Comparison of ENCODE assay signal across 14 cellular contexts in the genomic region with DNA sequence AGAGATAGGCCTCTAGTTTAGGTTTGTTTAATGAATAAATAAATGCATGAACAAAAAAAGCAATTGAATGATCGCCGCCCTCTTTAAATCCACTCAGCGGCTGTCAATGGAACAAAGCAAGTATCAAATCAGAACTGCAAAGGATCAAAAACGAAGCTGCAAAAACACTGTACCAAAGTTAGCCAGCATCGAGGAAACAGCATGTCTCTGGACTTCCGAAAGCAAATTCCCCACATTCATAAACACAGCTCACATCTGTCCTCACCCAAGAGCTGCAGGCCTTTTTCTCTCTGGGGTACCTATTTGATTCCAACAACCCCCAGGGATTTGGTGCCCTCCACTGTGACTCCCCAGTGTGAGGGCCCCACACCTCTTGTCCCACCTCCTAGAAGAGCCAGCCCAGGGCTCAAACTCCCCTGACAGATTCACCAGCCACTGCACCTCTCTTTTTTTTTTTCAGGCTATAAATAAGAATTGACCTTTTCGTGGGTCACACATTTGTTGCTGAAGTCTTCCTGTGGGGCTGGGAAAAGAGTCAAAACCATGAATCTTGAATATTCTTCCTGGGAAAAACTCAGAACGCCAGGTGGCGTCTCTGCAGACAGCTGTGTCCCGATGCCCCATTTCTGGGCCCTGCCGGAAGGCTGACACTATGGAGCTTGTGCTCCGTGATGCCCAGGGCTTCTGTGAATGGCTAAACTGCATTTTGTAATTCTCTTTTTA. TPM values are rescaled to one million over a fixed set of nuclear protein-coding genes. Genes with fewer than 3 reads are reported as not detected.
DNase-seq lines count a peak whose midpoint lies in the region; ATAC-seq, FAIRE-seq and TF ChIP-seq lines count a peak whose summit lies in the region.
"Had no signal": no experiment of that assay in that cellular context is flagged by ENCODE, and none has a peak within 500 bp of the region (broad histone marks: within the 10 kb centered on the region; RNA-seq: fewer than 3 reads in every experiment).

No MANE protein-coding gene starts in this region.

- H3K4me3 ChIP-seq in K562 (no peak overlapping the region), Caco-2 (ENCODE audit: low read depth, low read length) (no peak overlapping the region), brain microvascular endothelial cell (ENCODE audit: low read depth, low read length) (no peak overlapping the region)
- H3K4me3 ChIP-seq: colonic mucosa had no signal

- H3K4me1 ChIP-seq in K562 (replicated peaks in 1 of 2; ENCODE audit: control insufficient read depth in 2 of 2, insufficient read depth in 2 of 2, low read length in 2 of 2): no peaks in the 10 kb centered on the region; a peak in 1 of 5 replicates
- H3K4me1 ChIP-seq in Caco-2: peaks cover 13% of the 10 kb centered on the region; the same call in 1 of the 2 replicates
- H3K4me1 ChIP-seq: colonic mucosa had no signal

- WGBS in K562 (ENCODE audit: insufficient coverage, low coverage, missing lambda C conversion rate): 1% methylated on average over 12 of the region's 12 CpGs

- CTCF ChIA-PET in K562 (lab: Yijun Ruan, JAX; ENCODE audit: low intra/inter-chr PET ratio) (interaction anchor here (1.6 kb wide), 1 partner anchor 75 kb away, joined by 5 read pairs; no protein-coding TSS in a partner anchor), Caco-2 (lab: Charles Lee) (interaction anchor here (0.7 to 1.2 kb wide), 2 partner anchors 28 to 97 kb away, joined by 3 to 4 read pairs; no protein-coding TSS in a partner anchor)

- no peak overlapping the region for H3K27ac Mint-ChIP-seq in Caco-2 (ENCODE audit: unreplicated experiment)

- TF ChIP-seq RAD21 in K562 (CRISPR knock-in tag; conservative IDR thresholded peaks at IDR 0.05 in 1 of 2, IDR thresholded peaks at IDR 0.05 in 1 of 2): 0 out of 4 replicates have a peak, but pooled peaks of 1 of the 2 experiments have one; percentile 14

- no peak overlapping the region for H3K4me3 Mint-ChIP-seq in Caco-2 (ENCODE audit: unreplicated experiment)

- H3K36me3 ChIP-seq in K562 (ENCODE audit: control insufficient read depth, insufficient read depth, low read length): no peaks in the 10 kb centered on the region
- H3K36me3 ChIP-seq in Caco-2 (ENCODE audit: control insufficient read depth, insufficient read depth, low read length): peaks cover 1% of the 10 kb centered on the region; the same call in 1 of the 2 replicates
- no peaks in the 10 kb centered on the region for H3K36me3 ChIP-seq in brain microvascular endothelial cell (replicated peaks)
- H3K36me3 ChIP-seq: colonic mucosa had no signal

- H3K4me1 Mint-ChIP-seq in Caco-2 (ENCODE audit: low read depth, unreplicated experiment): peaks cover 11% of the 10 kb centered on the region

- no peak for FAIRE-seq in K562 (lab: Jason Lieb, UNC)

- H3K9me3 ChIP-seq in K562 (replicated peaks; ENCODE audit: control insufficient read depth, insufficient read depth, low read depth, low read length): no peaks in the 10 kb centered on the region
- H3K9me3 ChIP-seq in Caco-2: no peaks in the 10 kb centered on the region
- H3K9me3 ChIP-seq: colonic mucosa had no signal

- ATAC-seq in K562: no peak
- ATAC-seq: stimulated activated naive CD8-positive, alpha-beta T cell treated with anti-CD3 and anti-CD28 coated beads, Interleukin-15, Interleukin-2, amounts not matched to agents 100 U/mL and 50 U/mL, for 24 hours had no signal

- H4K20me1 ChIP-seq in K562 (replicated peaks; ENCODE audit: control insufficient read depth, insufficient read depth, low read length): no peaks in the 10 kb centered on the region

- H3K27me3 ChIP-seq in K562 (ENCODE audit: control insufficient read depth in 2 of 2, insufficient read depth in 2 of 2, low read length in 2 of 2) (peaks cover 0 to 24% of the 10 kb centered on the region in 2 experiments; a peak in 1 of 5 replicates), Caco-2 (replicated peaks; ENCODE audit: control insufficient read depth, insufficient read depth, low read length) (no peaks in the 10 kb centered on the region), brain microvascular endothelial cell (replicated peaks) (no peaks in the 10 kb centered on the region)
- H3K27me3 ChIP-seq: colonic mucosa had no signal

- H3K27me3 Mint-ChIP-seq in Caco-2 (ENCODE audit: insufficient read depth, unreplicated experiment): no peaks in the 10 kb centered on the region

- POLR2A ChIA-PET in K562 (lab: Yijun Ruan, JAX) (no interaction called here), Caco-2 (lab: Charles Lee) (interaction anchor here (0.6 kb wide), 1 partner anchor 52 kb away, joined by 3 read pairs; no protein-coding TSS in a partner anchor)

- no peak overlapping the region for H3K4me2 ChIP-seq in K562 (ENCODE audit: insufficient read depth, low read length)

- peak; percentile 20 for TF ChIP-seq CTCF in GM13977 (IDR thresholded peaks at IDR 0.05; ENCODE audit: extremely low read depth, insufficient read depth, missing control alignments)
- TF ChIP-seq CTCF in K562 (IDR thresholded peaks at IDR 0.05 in 2 of 3, conservative IDR thresholded peaks at IDR 0.05 in 1 of 3; ENCODE audit: insufficient read depth in 2 of 3, low read depth in 1 of 3, low read length in 3 of 3): peak; percentile 17 to 30 (median 24); a peak in 3 of 6 replicates
- TF ChIP-seq CTCF in Caco-2 (IDR thresholded peaks at IDR 0.05; ENCODE audit: insufficient read depth in 1 of 2, low read depth in 1 of 2, low read length in 1 of 2, severe bottlenecking in 1 of 2, unreplicated experiment in 1 of 2): peak in 1 of 2 experiments; percentile 34
- no peak for TF ChIP-seq CTCF in brain microvascular endothelial cell (IDR thresholded peaks at IDR 0.05; ENCODE audit: low read depth, low read length, missing control alignments)

- H3K27ac ChIP-seq in K562 (ENCODE audit: extremely low read depth, low read depth, low read length) (no peak overlapping the region), brain microvascular endothelial cell (no peak overlapping the region)
- H3K27ac ChIP-seq: colonic mucosa had no signal

- in situ Hi-C loops in GM13977 (cut with MboI; ENCODE audit: low pct_unique_long_range_greater_than_20kb, low sequenced_read_pairs, unreplicated experiment): loop anchor here (25.0 kb wide), 1 partner anchor 472 kb away; no protein-coding TSS in a partner anchor
- in situ Hi-C loops in K562 (cut with MboI): loop anchor here (25.0 kb wide), 1 partner anchor 97 kb away; no protein-coding TSS in a partner anchor
- in situ Hi-C loops in brain microvascular endothelial cell (cut with HindIII; ENCODE audit: low pct_ligation_motif_present, low sequenced_read_pairs): loop anchor here (25.0 kb wide), 2 partner anchors 97 to 472 kb away; no protein-coding TSS in a partner anchor

- intact Hi-C loops in K562 (cut with micrococcal nuclease) (loop anchor here (2.0 kb wide), 1 partner anchor 74 kb away; no protein-coding TSS in a partner anchor), posterior cingulate gyrus (cut with DNase I) (loop anchor here (5.0 kb wide), 1 partner anchor 52 kb away; a partner anchor contains a TSS), Caco-2 (cut with micrococcal nuclease; ENCODE audit: unreplicated experiment) (no loop called here)

- TF ChIP-seq EP300 in K562 (IDR thresholded peaks at IDR 0.05; ENCODE audit: low read length): no peak

- no peaks in the 10 kb centered on the region for H3K79me2 ChIP-seq in K562 (ENCODE audit: control insufficient read depth, insufficient read depth, low read length)

- no peaks in the 10 kb centered on the region for H3K9me3 Mint-ChIP-seq in Caco-2 (ENCODE audit: unreplicated experiment)

- peaks cover 15% of the 10 kb centered on the region for H3K36me3 Mint-ChIP-seq in Caco-2 (ENCODE audit: insufficient read depth, unreplicated experiment)

- TF ChIP-seq POLR2A in K562 (conservative IDR thresholded peaks at IDR 0.05): no peak

- no peak overlapping the region for H3K9ac ChIP-seq in K562 (ENCODE audit: insufficient read depth in 1 of 2, low read depth in 2 of 2, low read length in 2 of 2)

- DNase-seq in GM13977 (ENCODE audit: low spot score) (no peak), K562 (ENCODE audit: extremely low read depth in 1 of 4, low spot score in 3 of 4) (peak in 2 of 4 experiments; percentile 14 to 17), hepatic stellate cell (ENCODE audit: low spot score) (peak; percentile 64), posterior cingulate gyrus (peak; percentile 49 to 94 (median 71)), Caco-2 (no peak), NCI-H510A (lab: John Stamatoyannopoulos, UW) (no peak), brain microvascular endothelial cell (no peak), foreskin melanocyte (no peak)
- DNase-seq: colonic mucosa; islet precursor cell; NCI-H2081; SIG-M5; stimulated activated naive CD8-positive, alpha-beta T cell treated with anti-CD3 and anti-CD28 coated beads, Interleukin-15, Interleukin-2, amounts not matched to agents 100 U/mL and 50 U/mL, for 24 hours had no signal

- no peaks in the 10 kb centered on the region for H3K9me1 ChIP-seq in K562 (ENCODE audit: control insufficient read depth, insufficient read depth, low read length)

- H2AFZ ChIP-seq in K562 (ENCODE audit: low read depth, low read length): no peak overlapping the region

- no TSS peak for BruUV-seq in K562 (replicated peaks; lab: Mats Ljungman, UMichigan)
- no TSS peak for BruUV-seq in Caco-2 (replicated peaks; lab: Mats Ljungman, UMichigan)

RNA-seq across cellular contexts. Expression of a gene that starts 51.8 kb away (rescaled TPM):
- total RNA-seq in K562 (2011; cell fraction: chromatin; rRNA removed; ENCODE audit: low replicate concordance): 0.55 and 0.65 TPM in 2 replicates
- 0.33 and 0.66 TPM in 2 replicates for total RNA-seq in K562 (2011; cell fraction: nucleolus; rRNA removed)
- total RNA-seq in K562 (2011; cell fraction: nucleoplasm; rRNA removed): 0.38 TPM in 1 of 2 replicates, not detected in the other
- total RNA-seq in K562 (2014; rRNA removed) (0.04 TPM in 1 of 2 replicates, not detected in the other), K562 (2014; rRNA removed; fragmentation: Illumina TruSeq; extraction: Trizol) (0.04 TPM in 1 of 2 replicates, not detected in the other), K562 (2015; rRNA removed; fragmentation: Illumina TruSeq; extraction: Trizol) (0.11 TPM in 1 of 2 replicates, not detected in the other), K562 (2021) (0.09 and 0.29 TPM in 2 replicates), Caco-2 (2022) (22.9 and 27.0 TPM in 2 replicates)
- polyA plus RNA-seq in K562 (2011; rRNA removed) (0.07 and 0.18 TPM in 2 replicates), K562 (2014; fragmentation: Illumina TruSeq; extraction: Trizol) (0.03 TPM in 1 of 2 replicates, not detected in the other), K562 (2014; fragmentation: Nextera tagmentation; extraction: Ambion mirVana) (under 1 TPM in 1 of 2 experiments, not detected in 1; 0.01 TPM), K562 (2014; rRNA removed) (0.08 TPM in 1 of 2 replicates, not detected in the other)
- polyA plus RNA-seq in K562 (2011; cell fraction: cytosol; rRNA removed): 0.01 TPM in 2 replicates
- polyA plus RNA-seq in K562 (2011; cell fraction: nucleus; rRNA removed): 0.10 and 0.52 TPM in 2 replicates
- polyA plus RNA-seq in K562 (2012): 0.07 and 0.08 TPM in 2 replicates
- polyA minus RNA-seq in K562 (2011; rRNA and poly(A)+ RNA removed): 0.24 and 0.28 TPM in 2 replicates
- not detected in 2 replicates for polyA minus RNA-seq in K562 (2011; cell fraction: cytosol; rRNA and poly(A)+ RNA removed)
- 0.11 TPM in 1 of 2 replicates, not detected in the other for polyA minus RNA-seq in K562 (2011; cell fraction: nucleus; rRNA and poly(A)+ RNA removed)
- total RNA-seq: activated CD8-positive, alpha-beta memory T cell treated with anti-CD3 and anti-CD28 coated beads for 36 hours had no signal

Comparison
In these comparisons a context has a peak if more than half of its experiments do, and no peak if none do; other contexts are left out.
1. DNase-seq: peak in hepatic stellate cell (single experiment) and posterior cingulate gyrus (10 of 10); none in GM13977 (single experiment), Caco-2 (0 of 2), NCI-H510A (single experiment), brain microvascular endothelial cell (single experiment) and foreskin melanocyte (single experiment).
2. RNA of a gene that starts 51.8 kb away (total RNA-seq): 22.9 to 27.0 TPM in Caco-2; 0.04 to 0.66 TPM in K562; every median in the first group is over 10 times any median in the second.